22 cellular contexts compared by ENCODE assay signal in the genomic region with DNA sequence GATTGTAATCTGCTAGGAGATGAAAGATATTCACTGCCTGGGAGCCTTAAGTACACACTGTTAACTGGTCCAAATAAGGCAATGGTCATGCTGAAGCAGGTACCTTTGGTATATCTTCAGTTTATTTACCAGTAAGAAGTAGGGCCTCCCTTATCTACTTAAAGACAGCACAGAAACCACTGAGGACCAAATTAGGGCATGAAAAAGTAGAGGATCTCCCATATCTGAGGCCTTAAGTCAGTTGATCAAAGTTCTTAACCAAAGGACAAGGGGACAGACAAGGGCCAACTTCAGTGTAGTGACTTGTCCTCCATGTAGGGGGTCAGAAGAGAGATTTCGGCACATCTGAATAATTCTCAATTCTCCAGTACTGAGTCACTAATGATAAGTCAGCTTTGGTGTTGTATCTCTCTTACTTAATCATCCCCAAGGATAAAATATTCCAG. TPM values are rescaled to one million over a fixed set of nuclear protein-coding genes. Genes with fewer than 3 reads are reported as not detected.
DNase-seq lines count a peak whose midpoint lies in the region; ATAC-seq and TF ChIP-seq lines count a peak whose summit lies in the region.
"Had no signal": no experiment of that assay in that cellular context is flagged by ENCODE, and none has a peak within 500 bp of the region (broad histone marks: within the 10 kb centered on the region; RNA-seq: fewer than 3 reads in every experiment).

No MANE protein-coding gene starts in this region.

- no peak for TF ChIP-seq POLR2A in esophagus squamous epithelium (IDR thresholded peaks at IDR 0.05)
- no peak for TF ChIP-seq POLR2A in GM18505 (IDR thresholded peaks at IDR 0.05; ENCODE audit: borderline replicate concordance, extremely low read depth, insufficient read depth, insufficient read length)

- H3K36me3 ChIP-seq in left ventricle myocardium inferior (no peaks in the 10 kb centered on the region), esophagus squamous epithelium (no peaks in the 10 kb centered on the region), osteoblast (ENCODE audit: insufficient read depth, low read length) (no peaks in the 10 kb centered on the region)

- H3K79me2 ChIP-seq in osteoblast (ENCODE audit: insufficient read depth, low read length) = no peaks in the 10 kb centered on the region

- no peak for ATAC-seq in HG02759 (IDR thresholded peaks at IDR 0.05; ENCODE audit: unreplicated experiment)
- ATAC-seq in GM18505 (IDR thresholded peaks at IDR 0.05; ENCODE audit: unreplicated experiment) = no peak
- ATAC-seq: activated CD8-positive, alpha-beta T cell treated with anti-CD3 and anti-CD28 coated beads, Interleukin-2, amount 10 ng/mL, durations not matched to agents 7 days and 5 days; left lobe of liver; natural killer cell had no signal

- H4K20me1 ChIP-seq in osteoblast (ENCODE audit: insufficient read depth, low read length) = no peaks in the 10 kb centered on the region

- 40 to 42% methylated on average over 1 of the region's 1 CpG for WGBS in esophagus squamous epithelium, 2 donors

- H3K9me3 ChIP-seq in left ventricle myocardium inferior (replicated peaks) (no peaks in the 10 kb centered on the region), esophagus squamous epithelium (no peaks in the 10 kb centered on the region), osteoblast (ENCODE audit: low read depth, low read length) (no peaks in the 10 kb centered on the region)
- H3K9me3 ChIP-seq: SK-N-SH had no signal

- H3K4me3 ChIP-seq in left ventricle myocardium inferior (no peak overlapping the region), esophagus squamous epithelium (no peak overlapping the region), osteoblast (ENCODE audit: insufficient read depth, low read length) (no peak overlapping the region)

- no peak overlapping the region for H3K4me2 ChIP-seq in osteoblast (ENCODE audit: insufficient read depth, low read length)
- H3K4me2 ChIP-seq: SK-N-SH had no signal

- peak overlapping the region; percentile 78 for H3K27ac ChIP-seq in left ventricle myocardium inferior (replicated peaks)
- H3K27ac ChIP-seq in esophagus squamous epithelium = peak overlapping the region in 3 of 4 donors; percentile 56 to 87 (median 70)
- H3K27ac ChIP-seq in osteoblast (ENCODE audit: low read depth, low read length) = peak overlapping the region; percentile 72
- H3K27ac ChIP-seq: epithelial cell of prostate had no signal

- intact Hi-C loops in left ventricle myocardium inferior (cut with micrococcal nuclease) = no loop called here
- intact Hi-C loops in cardiac septum (cut with DNase I) = no loop called here
- intact Hi-C loops in esophagus squamous epithelium (cut with DNase I) = no loop called here

- no peak for DNase-seq in left ventricle myocardium inferior
- no peak for DNase-seq in cardiac septum (ENCODE audit: low spot score)
- DNase-seq in esophagus squamous epithelium (lab: John Stamatoyannopoulos, UW) = no peak
- peak; percentile 10 for DNase-seq in osteoblast (ENCODE audit: insufficient read length, low spot score, missing footprints)
- DNase-seq in stimulated activated CD4-positive, alpha-beta T cell treated with anti-CD3 and anti-CD28 coated beads, Interleukin-1b, Interleukin-23, amount 100 ng/mL, for 48 hours = no peak
- no peak for DNase-seq in SHP77 treated with DMSO at 0.1 percent for 48 hours (lab: John Stamatoyannopoulos, UW)
- DNase-seq: activated CD8-positive, alpha-beta T cell treated with anti-CD3 and anti-CD28 coated beads, Interleukin-2, amount 10 ng/mL, durations not matched to agents 7 days and 5 days; amniotic stem cell; CD4-positive, alpha-beta memory T cell; cortex of kidney; natural killer cell; NCI-H1930; NCI-H510A; retina; SK-N-SH had no signal

- TF ChIP-seq CTCF in left ventricle myocardium inferior (IDR thresholded peaks at IDR 0.05; ENCODE audit: borderline replicate concordance) (no peak), esophagus squamous epithelium (IDR thresholded peaks at IDR 0.05) (no peak), osteoblast (IDR thresholded peaks at IDR 0.05; ENCODE audit: extremely low read depth, low read depth, low read length) (no peak)

- H3K4me1 ChIP-seq in left ventricle myocardium inferior = no peaks in the 10 kb centered on the region
- H3K4me1 ChIP-seq in esophagus squamous epithelium = peaks cover 0 to 18% (median 0%) of the 10 kb centered on the region in 3 donors
- H3K4me1 ChIP-seq in osteoblast (ENCODE audit: insufficient read depth, low read length) = peaks cover 15% of the 10 kb centered on the region

- no peak overlapping the region for H2AFZ ChIP-seq in osteoblast (ENCODE audit: low read length)

- no peaks in the 10 kb centered on the region for H3K27me3 ChIP-seq in left ventricle myocardium inferior (ENCODE audit: low read depth)
- no peaks in the 10 kb centered on the region for H3K27me3 ChIP-seq in esophagus squamous epithelium
- no peaks in the 10 kb centered on the region for H3K27me3 ChIP-seq in osteoblast (ENCODE audit: insufficient read depth, low read length)

RNA-seq across cellular contexts. Expression of a gene that starts 59.1 kb away (rescaled TPM):
- total RNA-seq in left ventricle myocardium inferior (not detected), cardiac septum (not detected), esophagus squamous epithelium (not detected), osteoblast (not detected in 2 replicates)
- total RNA-seq: A673; activated CD8-positive, alpha-beta T cell treated with anti-CD3 and anti-CD28 coated beads, Interleukin-2, amount 10 ng/mL, durations not matched to agents 7 days and 5 days; CD4-positive, alpha-beta memory T cell; H1; left lobe of liver; natural killer cell; OCI-LY7 had no signal
